1 cellular context compared by ENCODE assay signal in the genomic region with DNA sequence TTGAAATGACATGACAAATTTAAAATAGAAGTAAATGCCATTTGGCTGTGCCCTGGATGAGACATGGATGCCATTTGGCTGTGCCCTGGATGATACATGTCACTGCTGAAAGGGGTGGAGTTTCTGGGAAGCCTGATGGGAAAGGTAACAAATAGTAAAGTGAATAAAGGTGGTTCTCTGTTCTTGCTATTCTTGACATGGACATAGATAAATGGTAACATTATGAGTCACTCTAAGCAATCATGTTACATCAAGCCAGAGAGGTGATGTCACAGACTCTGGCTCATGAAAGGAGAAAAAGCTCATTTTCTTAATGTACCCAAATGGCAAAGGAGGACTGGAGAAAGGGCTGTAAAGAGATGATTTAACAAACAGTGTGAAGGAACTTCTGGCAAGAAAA.
TF ChIP-seq lines count a peak whose summit lies in the region.

No MANE protein-coding gene starts in this region.

TF ChIP-seq in GM12878, 131 proteins besides CTCF, POLR2A, EP300 and RAD21 (continued from another document):
- TF ChIP-seq, protein P1, sequence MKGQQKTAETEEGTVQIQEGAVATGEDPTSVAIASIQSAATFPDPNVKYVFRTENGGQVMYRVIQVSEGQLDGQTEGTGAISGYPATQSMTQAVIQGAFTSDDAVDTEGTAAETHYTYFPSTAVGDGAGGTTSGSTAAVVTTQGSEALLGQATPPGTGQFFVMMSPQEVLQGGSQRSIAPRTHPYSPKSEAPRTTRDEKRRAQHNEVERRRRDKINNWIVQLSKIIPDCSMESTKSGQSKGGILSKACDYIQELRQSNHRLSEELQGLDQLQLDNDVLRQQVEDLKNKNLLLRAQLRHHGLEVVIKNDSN (IDR thresholded peaks at IDR 0.05; ENCODE audit: borderline replicate concordance, extremely low read length, insufficient read depth, low read depth, low read length): no peak
- TF ChIP-seq IRF3 (IDR thresholded peaks at IDR 0.05) (no peak), BMI1 (IDR thresholded peaks at IDR 0.05; ENCODE audit: borderline replicate concordance) (no peak), ZNF384 (IDR thresholded peaks at IDR 0.05; ENCODE audit: borderline replicate concordance, low read depth, low read length) (no peak), BRCA1 (IDR thresholded peaks at IDR 0.05; ENCODE audit: low read depth, low read length) (no peak), KAT2A (conservative IDR thresholded peaks at IDR 0.05; ENCODE audit: control insufficient read depth, low read depth, low read length) (no peak)
- TF ChIP-seq, protein P2, sequence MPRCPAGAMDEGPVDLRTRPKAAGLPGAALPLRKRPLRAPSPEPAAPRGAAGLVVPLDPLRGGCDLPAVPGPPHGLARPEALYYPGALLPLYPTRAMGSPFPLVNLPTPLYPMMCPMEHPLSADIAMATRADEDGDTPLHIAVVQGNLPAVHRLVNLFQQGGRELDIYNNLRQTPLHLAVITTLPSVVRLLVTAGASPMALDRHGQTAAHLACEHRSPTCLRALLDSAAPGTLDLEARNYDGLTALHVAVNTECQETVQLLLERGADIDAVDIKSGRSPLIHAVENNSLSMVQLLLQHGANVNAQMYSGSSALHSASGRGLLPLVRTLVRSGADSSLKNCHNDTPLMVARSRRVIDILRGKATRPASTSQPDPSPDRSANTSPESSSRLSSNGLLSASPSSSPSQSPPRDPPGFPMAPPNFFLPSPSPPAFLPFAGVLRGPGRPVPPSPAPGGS (IDR thresholded peaks at IDR 0.05; ENCODE audit: borderline replicate concordance, insufficient read depth, low read depth, low read length, poor library complexity, severe bottlenecking): peak; percentile 42
